12 cellular contexts compared by ENCODE assay signal in the genomic region with DNA sequence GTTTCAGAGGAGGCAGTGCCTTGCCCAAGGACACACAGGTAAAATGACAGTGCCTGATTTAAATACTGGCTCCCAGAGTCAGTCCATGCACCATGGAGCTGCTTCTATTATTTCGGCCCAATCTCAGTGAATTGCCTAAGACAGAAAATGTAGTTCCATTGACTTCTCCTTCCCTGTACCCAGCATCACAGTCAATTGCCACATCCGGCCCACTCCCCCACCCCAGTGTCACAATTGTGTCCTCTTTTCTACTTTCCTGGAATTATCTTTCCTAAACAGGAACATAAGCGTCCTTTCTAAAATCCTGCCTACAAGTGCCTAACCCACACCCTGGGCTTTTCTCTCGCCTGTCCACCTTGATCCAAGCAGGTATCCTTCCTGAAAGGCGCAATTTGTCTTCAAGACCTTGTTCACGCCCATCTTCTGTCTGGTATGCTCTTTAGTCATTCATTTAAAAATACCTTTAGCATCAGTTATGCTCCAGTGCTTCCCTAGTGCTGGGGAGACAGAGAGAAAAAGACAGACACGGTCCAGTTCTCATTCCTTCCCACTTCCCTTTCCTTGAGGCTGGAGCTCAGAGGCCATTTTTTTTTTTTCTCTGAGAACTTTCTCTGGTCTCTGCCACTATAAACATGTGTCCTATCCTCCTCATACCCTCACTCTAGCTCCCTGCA.
"Had no signal": no experiment of that assay in that cellular context is flagged by ENCODE, and none has a peak within 500 bp of the region (broad histone marks: within the 10 kb centered on the region; RNA-seq: fewer than 3 reads in every experiment).

No MANE protein-coding gene starts in this region.

- H3K9me3 Mint-ChIP-seq: activated CD4-positive, alpha-beta T cell treated with anti-CD3 and anti-CD28 coated beads, Interleukin-2, amount 10 ng/mL, durations not matched to agents 7 days and 5 days; activated naive CD4-positive, alpha-beta T cell treated with anti-CD3 and anti-CD28 coated beads, Interleukin-2, amount 10 ng/mL, durations not matched to agents 7 days and 5 days; activated T-helper 2 cell treated with anti-CD3 and anti-CD28 coated beads, Interferon-gamma antibody, Interleukin-2, Interleukin-4, amounts not matched to agents 10 μg/mL and 5 μg/mL and 100 μg/mL, durations not matched to agents 14 hours and 24 hours and 36 hours; neural progenitor cell; stimulated activated naive CD8-positive, alpha-beta T cell treated with anti-CD3 and anti-CD28 coated beads, Interleukin-15, Interleukin-2, amounts not matched to agents 100 ng/mL and 50 ng/mL, for 24 hours had no signal

- H3K27ac ChIP-seq: heart left ventricle, neural progenitor cell, ovary, testis had no signal

- DNase-seq: activated CD4-positive, alpha-beta T cell treated with anti-CD3 and anti-CD28 coated beads, Interleukin-2, amount 10 ng/mL, durations not matched to agents 7 days and 5 days; activated CD4-positive, CD25-positive, alpha-beta regulatory T cell; activated naive CD4-positive, alpha-beta T cell treated with anti-CD3 and anti-CD28 coated beads, Interleukin-2, amount 10 ng/mL, durations not matched to agents 7 days and 5 days; foreskin melanocyte; heart left ventricle; ovary; stimulated activated CD4-positive, alpha-beta T cell treated with anti-CD3 and anti-CD28 coated beads, Interleukin-15, amount 100 ng/mL, for 24 hours; stimulated activated CD4-positive, alpha-beta T cell treated with anti-CD3 and anti-CD28 coated beads, Interleukin-4, amount 100 ng/mL, for 24 hours; testis had no signal

- H2AFZ ChIP-seq: neural progenitor cell had no signal

- H3K36me3 ChIP-seq: heart left ventricle, neural progenitor cell, ovary had no signal

- H3K27me3 Mint-ChIP-seq: activated CD4-positive, alpha-beta T cell treated with anti-CD3 and anti-CD28 coated beads, Interleukin-2, amount 10 ng/mL, durations not matched to agents 7 days and 5 days; activated naive CD4-positive, alpha-beta T cell treated with anti-CD3 and anti-CD28 coated beads, Interleukin-2, amount 10 ng/mL, durations not matched to agents 7 days and 5 days; stimulated activated naive CD8-positive, alpha-beta T cell treated with anti-CD3 and anti-CD28 coated beads, Interleukin-15, Interleukin-2, amounts not matched to agents 100 ng/mL and 50 ng/mL, for 24 hours had no signal

- H3K4me3 ChIP-seq: heart left ventricle, neural progenitor cell, ovary, testis had no signal

- H3K4me1 Mint-ChIP-seq: activated CD4-positive, alpha-beta T cell treated with anti-CD3 and anti-CD28 coated beads, Interleukin-2, amount 10 ng/mL, durations not matched to agents 7 days and 5 days; activated naive CD4-positive, alpha-beta T cell treated with anti-CD3 and anti-CD28 coated beads, Interleukin-2, amount 10 ng/mL, durations not matched to agents 7 days and 5 days had no signal

- H3K4me3 Mint-ChIP-seq: activated CD4-positive, alpha-beta T cell treated with anti-CD3 and anti-CD28 coated beads, Interleukin-2, amount 10 ng/mL, durations not matched to agents 7 days and 5 days; activated naive CD4-positive, alpha-beta T cell treated with anti-CD3 and anti-CD28 coated beads, Interleukin-2, amount 10 ng/mL, durations not matched to agents 7 days and 5 days; neural progenitor cell; stimulated activated naive CD8-positive, alpha-beta T cell treated with anti-CD3 and anti-CD28 coated beads, Interleukin-15, Interleukin-2, amounts not matched to agents 100 ng/mL and 50 ng/mL, for 24 hours had no signal

- H3K27me3 ChIP-seq: heart left ventricle, neural progenitor cell, ovary, testis had no signal

- H3K27ac Mint-ChIP-seq: activated CD4-positive, alpha-beta T cell treated with anti-CD3 and anti-CD28 coated beads, Interleukin-2, amount 10 ng/mL, durations not matched to agents 7 days and 5 days; activated naive CD4-positive, alpha-beta T cell treated with anti-CD3 and anti-CD28 coated beads, Interleukin-2, amount 10 ng/mL, durations not matched to agents 7 days and 5 days; activated T-helper 2 cell treated with anti-CD3 and anti-CD28 coated beads, Interferon-gamma antibody, Interleukin-2, Interleukin-4, amounts not matched to agents 10 μg/mL and 5 μg/mL and 100 μg/mL, durations not matched to agents 14 hours and 24 hours and 36 hours; neural progenitor cell; stimulated activated naive CD8-positive, alpha-beta T cell treated with anti-CD3 and anti-CD28 coated beads, Interleukin-15, Interleukin-2, amounts not matched to agents 100 ng/mL and 50 ng/mL, for 24 hours had no signal

- H3K4me1 ChIP-seq: heart left ventricle, testis had no signal

- H3K9me3 ChIP-seq: heart left ventricle, ovary, testis had no signal

- H3K4me2 ChIP-seq: neural progenitor cell had no signal

- H3K36me3 Mint-ChIP-seq: activated naive CD4-positive, alpha-beta T cell treated with anti-CD3 and anti-CD28 coated beads, Interleukin-2, amount 10 ng/mL, durations not matched to agents 7 days and 5 days; neural progenitor cell had no signal

- H3K9ac ChIP-seq: neural progenitor cell had no signal

- ATAC-seq: heart left ventricle had no signal
